Comparison of ENCODE assay signal across 11 cellular contexts in genomic region chr5:140608730-140609520, GRCh38. TPM values are rescaled to one million over a fixed set of nuclear protein-coding genes. Genes with fewer than 3 reads are reported as not detected.
A peak's percentile ranks its signal among the peaks of the same experiment; 100 is the strongest.
DNase-seq lines count a peak whose midpoint lies in the region; ATAC-seq and TF ChIP-seq lines count a peak whose summit lies in the region.
"Had no signal": no experiment of that assay in that cellular context is flagged by ENCODE, and none has a peak within 500 bp of the region (broad histone marks: within the 10 kb centered on the region; RNA-seq: fewer than 3 reads in every experiment).

No MANE protein-coding gene starts in this region.

- intact Hi-C loops in left colon (cut with DNase I, micrococcal nuclease), result no loop called here

- no peak overlapping the region for H2AFZ ChIP-seq in MM.1S (ENCODE audit: low read length)

- no peak overlapping the region for H3K4me3 ChIP-seq in cardiac fibroblast (replicated peaks in 1 of 2; ENCODE audit: low read depth in 2 of 2, low read length in 2 of 2)
- no peak overlapping the region for H3K4me3 ChIP-seq in tibial nerve
- H3K4me3 ChIP-seq in MM.1S (ENCODE audit: low read length), result no peak overlapping the region

- ATAC-seq in left colon (peak; percentile 94), GM21515 (IDR thresholded peaks at IDR 0.05; ENCODE audit: unreplicated experiment) (no peak), WTC11 (no peak)

- H3K27me3 ChIP-seq in tibial nerve (no peaks in the 10 kb centered on the region), MM.1S (replicated peaks; ENCODE audit: insufficient read depth, low read length) (no peaks in the 10 kb centered on the region)
- H3K27me3 ChIP-seq: brain microvascular endothelial cell had no signal

- H3K4me1 ChIP-seq in tibial nerve (peaks cover 0 to 23% (median 7%) of the 10 kb centered on the region in 4 donors), MM.1S (ENCODE audit: low read length) (0 out of 2 replicates have a peak, but pooled peaks cover 4% of the 10 kb centered on the region)

- no peaks in the 10 kb centered on the region for H4K20me1 ChIP-seq in MM.1S (ENCODE audit: insufficient read depth, low read length)

- H3K4me1 Mint-ChIP-seq in WTC11, result no peaks in the 10 kb centered on the region

- TF ChIP-seq POLR2A in tibial nerve (IDR thresholded peaks at IDR 0.05), result no peak

- no peak overlapping the region for H3K27ac Mint-ChIP-seq in WTC11

- POLR2A ChIA-PET in WTC11 (lab: Charles Lee), result no interaction called here

- H3K9me3 Mint-ChIP-seq in WTC11, result peaks cover 64% of the 10 kb centered on the region

- H3K9ac ChIP-seq in MM.1S (ENCODE audit: low read length), result no peak overlapping the region

- DNase-seq in LoVo (ENCODE audit: low spot score) (peak; percentile 49), cardiac fibroblast (ENCODE audit: low read depth in 2 of 2) (peak; percentile 40 to 61), left colon (peak; percentile 74 to 89), tibial nerve (ENCODE audit: low spot score in 2 of 2) (peak in 1 of 2 donors; percentile 29), NCI-H526 (lab: John Stamatoyannopoulos, UW) (no peak), MM.1S (no peak), WTC11 (ENCODE audit: low spot score) (no peak)
- DNase-seq: activated CD4-positive, alpha-beta T cell treated with anti-CD3 and anti-CD28 coated beads for 1 hour; brain microvascular endothelial cell; DMS53 had no signal

- H3K36me3 ChIP-seq in tibial nerve (no peaks in the 10 kb centered on the region), MM.1S (replicated peaks; ENCODE audit: insufficient read depth, low read length) (no peaks in the 10 kb centered on the region)
- H3K36me3 ChIP-seq: brain microvascular endothelial cell had no signal

- H3K9me3 ChIP-seq in tibial nerve (no peaks in the 10 kb centered on the region), MM.1S (replicated peaks; ENCODE audit: insufficient read depth, low read length) (no peaks in the 10 kb centered on the region; the same call in 1 of the 2 replicates)

- CTCF ChIA-PET in WTC11 (lab: Charles Lee), result no interaction called here

- H3K4me2 ChIP-seq in MM.1S (ENCODE audit: low read depth, low read length), result no peak overlapping the region

- H3K79me2 ChIP-seq in MM.1S (ENCODE audit: low read length), result no peaks in the 10 kb centered on the region

- H3K27ac ChIP-seq in tibial nerve, result peak overlapping the region in 3 of 4 donors; percentile 36 to 71 (median 50)
- no peak overlapping the region for H3K27ac ChIP-seq in MM.1S (ENCODE audit: low read length)
- H3K27ac ChIP-seq: brain microvascular endothelial cell had no signal

- H3K4me3 Mint-ChIP-seq in WTC11, result no peak overlapping the region

- TF ChIP-seq EP300 in tibial nerve (IDR thresholded peaks at IDR 0.05), result peak in 1 of 2 donors; percentile 67

- 53 to 66% methylated on average over 4 of the region's 4 CpGs for WGBS in tibial nerve, 2 donors

- TF ChIP-seq CTCF in cardiac fibroblast (IDR thresholded peaks at IDR 0.05; ENCODE audit: low read depth, low read length) (no peak), tibial nerve (IDR thresholded peaks at IDR 0.05) (no peak), MM.1S (IDR thresholded peaks at IDR 0.05; ENCODE audit: low read length) (no peak), WTC11 (IDR thresholded peaks at IDR 0.05) (no peak)

- H3K27me3 Mint-ChIP-seq in WTC11 (ENCODE audit: low read depth), result peaks cover 29% of the 10 kb centered on the region

- H3F3A ChIP-seq in MM.1S (ENCODE audit: insufficient read depth, low read length), result no peaks in the 10 kb centered on the region

- no peaks in the 10 kb centered on the region for H3K9me2 ChIP-seq in MM.1S (replicated peaks; ENCODE audit: insufficient read depth, low read length)

- H3K36me3 Mint-ChIP-seq in WTC11, result peaks cover 21% of the 10 kb centered on the region

TF ChIP-seq in WTC11, 78 proteins besides CTCF, POLR2A, EP300 and RAD21:
- TF ChIP-seq ELF4 (CRISPR knock-in tag; IDR thresholded peaks at IDR 0.05; ENCODE audit: low read depth), result no peak
- no peak for TF ChIP-seq ZSCAN18 (CRISPR knock-in tag; IDR thresholded peaks at IDR 0.05)
- TF ChIP-seq E2F1 (CRISPR knock-in tag; IDR thresholded peaks at IDR 0.05), result no peak
- TF ChIP-seq, protein P1, sequence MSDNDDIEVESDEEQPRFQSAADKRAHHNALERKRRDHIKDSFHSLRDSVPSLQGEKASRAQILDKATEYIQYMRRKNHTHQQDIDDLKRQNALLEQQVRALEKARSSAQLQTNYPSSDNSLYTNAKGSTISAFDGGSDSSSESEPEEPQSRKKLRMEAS (CRISPR knock-in tag; IDR thresholded peaks at IDR 0.05), result no peak
- no peak for TF ChIP-seq STAT6 (CRISPR knock-in tag; conservative IDR thresholded peaks at IDR 0.05; ENCODE audit: low read depth)
- no peak for TF ChIP-seq PREB (CRISPR knock-in tag; IDR thresholded peaks at IDR 0.05; ENCODE audit: borderline replicate concordance)
- TF ChIP-seq, protein P2, sequence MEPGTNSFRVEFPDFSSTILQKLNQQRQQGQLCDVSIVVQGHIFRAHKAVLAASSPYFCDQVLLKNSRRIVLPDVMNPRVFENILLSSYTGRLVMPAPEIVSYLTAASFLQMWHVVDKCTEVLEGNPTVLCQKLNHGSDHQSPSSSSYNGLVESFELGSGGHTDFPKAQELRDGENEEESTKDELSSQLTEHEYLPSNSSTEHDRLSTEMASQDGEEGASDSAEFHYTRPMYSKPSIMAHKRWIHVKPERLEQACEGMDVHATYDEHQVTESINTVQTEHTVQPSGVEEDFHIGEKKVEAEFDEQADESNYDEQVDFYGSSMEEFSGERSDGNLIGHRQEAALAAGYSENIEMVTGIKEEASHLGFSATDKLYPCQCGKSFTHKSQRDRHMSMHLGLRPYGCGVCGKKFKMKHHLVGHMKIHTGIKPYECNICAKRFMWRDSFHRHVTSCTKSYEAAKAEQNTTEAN (CRISPR knock-in tag; IDR thresholded peaks at IDR 0.05), result no peak

RNA-seq across cellular contexts. Expression of gene CD14, which starts 24.1 kb away (rescaled TPM):
- total RNA-seq in left colon, result 10 to 100 TPM; 35.5 to 65.7 TPM
- 10 to 100 TPM; 54.6 to 81.0 (median 77.0) TPM for total RNA-seq in tibial nerve
- 0.27 to 0.63 TPM (median 0.53 TPM) in 3 replicates for total RNA-seq in WTC11 (2021)

RNA-seq across cellular contexts. Expression of gene TMCO6, which starts 30.3 kb away (rescaled TPM):
- total RNA-seq in left colon (10 to 100 TPM; 11.4 to 16.1 TPM), tibial nerve (100 to 1,000 TPM in 1 of 4 donors, 10 to 100 TPM in 3; 72.8 to 129 (median 93.0) TPM), WTC11 (2021) (28.7 to 32.6 TPM (median 32.2 TPM) in 3 replicates)

RNA-seq across cellular contexts. Expression of gene NDUFA2, which starts 38.5 kb away (rescaled TPM):
- total RNA-seq in left colon, result 10 to 100 TPM; 88.1 to 89.3 TPM
- 10 to 100 TPM; 52.2 to 80.6 (median 64.3) TPM for total RNA-seq in tibial nerve
- total RNA-seq in WTC11 (2021), result 74.8 to 81.5 TPM (median 77.7 TPM) in 3 replicates

RNA-seq across cellular contexts. Expression of gene IK, which starts 38.7 kb away (rescaled TPM):
- 10 to 100 TPM; 60.4 to 77.4 TPM for total RNA-seq in left colon
- 100 to 1,000 TPM in 2 of 4 donors, 10 to 100 TPM in 2; 91.6 to 142 (median 108) TPM for total RNA-seq in tibial nerve
- 58.5 to 69.2 TPM (median 64.5 TPM) in 3 replicates for total RNA-seq in WTC11 (2021)

RNA-seq across cellular contexts. Expression of gene SLC35A4, which starts 44.3 kb away (rescaled TPM):
- total RNA-seq in left colon (100 to 1,000 TPM in 1 of 2 donors, 10 to 100 TPM in 1; 89.7 to 121 TPM), tibial nerve (10 to 100 TPM; 22.9 to 36.9 (median 26.8) TPM), WTC11 (2021) (74.7 to 75.7 TPM (median 74.8 TPM) in 3 replicates)

Comparison
In these comparisons a context has a peak if more than half of its experiments do, and no peak if none do; other contexts are left out.
1. DNase-seq: peak in LoVo (single experiment), cardiac fibroblast (2 of 2) and left colon (2 of 2); none in NCI-H526 (0 of 2), MM.1S (single experiment) and WTC11 (single experiment).
2. RNA of gene CD14, which starts 24.1 kb away (total RNA-seq): 54.6 to 81.0 TPM in tibial nerve and 35.5 to 65.7 TPM in left colon; 0.27 to 0.63 TPM in WTC11; every median in the first group is over 10 times any median in the second.